1 cellular context compared by ENCODE assay signal in genomic region chr15:74906450-74907276, GRCh38.
A peak's percentile ranks its signal among the peaks of the same experiment; 100 is the strongest.
TF ChIP-seq lines count a peak whose summit lies in the region.

A gene with protein sequence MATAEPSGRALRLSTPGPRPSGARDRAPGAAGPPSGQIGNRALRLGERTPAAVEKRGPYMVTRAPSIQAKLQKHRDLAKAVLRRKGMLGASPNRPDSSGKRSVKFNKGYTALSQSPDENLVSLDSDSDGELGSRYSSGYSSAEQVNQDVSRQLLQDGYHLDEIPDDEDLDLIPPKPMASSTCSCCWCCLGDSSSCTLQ (minus strand): TSS chr15:74906851. CDS start chr15:74906800, 51 bp downstream.

TF ChIP-seq in HepG2, 621 proteins besides CTCF, POLR2A, EP300 and RAD21 (continued from another document and continues in another):
- TF ChIP-seq ATF4 (CRISPR knock-in tag; IDR thresholded peaks at IDR 0.05), result peak in 1 of 2 experiments; percentile 82; a peak in 2 of 4 replicates
- TF ChIP-seq NFATC3 (CRISPR knock-in tag; IDR thresholded peaks at IDR 0.05), result no peak
- TF ChIP-seq GTF2F1 (IDR thresholded peaks at IDR 0.05; ENCODE audit: low read length), result no peak
- TF ChIP-seq RFX5 (IDR thresholded peaks at IDR 0.05; ENCODE audit: low read depth, low read length), result no peak
- TF ChIP-seq, protein P1, sequence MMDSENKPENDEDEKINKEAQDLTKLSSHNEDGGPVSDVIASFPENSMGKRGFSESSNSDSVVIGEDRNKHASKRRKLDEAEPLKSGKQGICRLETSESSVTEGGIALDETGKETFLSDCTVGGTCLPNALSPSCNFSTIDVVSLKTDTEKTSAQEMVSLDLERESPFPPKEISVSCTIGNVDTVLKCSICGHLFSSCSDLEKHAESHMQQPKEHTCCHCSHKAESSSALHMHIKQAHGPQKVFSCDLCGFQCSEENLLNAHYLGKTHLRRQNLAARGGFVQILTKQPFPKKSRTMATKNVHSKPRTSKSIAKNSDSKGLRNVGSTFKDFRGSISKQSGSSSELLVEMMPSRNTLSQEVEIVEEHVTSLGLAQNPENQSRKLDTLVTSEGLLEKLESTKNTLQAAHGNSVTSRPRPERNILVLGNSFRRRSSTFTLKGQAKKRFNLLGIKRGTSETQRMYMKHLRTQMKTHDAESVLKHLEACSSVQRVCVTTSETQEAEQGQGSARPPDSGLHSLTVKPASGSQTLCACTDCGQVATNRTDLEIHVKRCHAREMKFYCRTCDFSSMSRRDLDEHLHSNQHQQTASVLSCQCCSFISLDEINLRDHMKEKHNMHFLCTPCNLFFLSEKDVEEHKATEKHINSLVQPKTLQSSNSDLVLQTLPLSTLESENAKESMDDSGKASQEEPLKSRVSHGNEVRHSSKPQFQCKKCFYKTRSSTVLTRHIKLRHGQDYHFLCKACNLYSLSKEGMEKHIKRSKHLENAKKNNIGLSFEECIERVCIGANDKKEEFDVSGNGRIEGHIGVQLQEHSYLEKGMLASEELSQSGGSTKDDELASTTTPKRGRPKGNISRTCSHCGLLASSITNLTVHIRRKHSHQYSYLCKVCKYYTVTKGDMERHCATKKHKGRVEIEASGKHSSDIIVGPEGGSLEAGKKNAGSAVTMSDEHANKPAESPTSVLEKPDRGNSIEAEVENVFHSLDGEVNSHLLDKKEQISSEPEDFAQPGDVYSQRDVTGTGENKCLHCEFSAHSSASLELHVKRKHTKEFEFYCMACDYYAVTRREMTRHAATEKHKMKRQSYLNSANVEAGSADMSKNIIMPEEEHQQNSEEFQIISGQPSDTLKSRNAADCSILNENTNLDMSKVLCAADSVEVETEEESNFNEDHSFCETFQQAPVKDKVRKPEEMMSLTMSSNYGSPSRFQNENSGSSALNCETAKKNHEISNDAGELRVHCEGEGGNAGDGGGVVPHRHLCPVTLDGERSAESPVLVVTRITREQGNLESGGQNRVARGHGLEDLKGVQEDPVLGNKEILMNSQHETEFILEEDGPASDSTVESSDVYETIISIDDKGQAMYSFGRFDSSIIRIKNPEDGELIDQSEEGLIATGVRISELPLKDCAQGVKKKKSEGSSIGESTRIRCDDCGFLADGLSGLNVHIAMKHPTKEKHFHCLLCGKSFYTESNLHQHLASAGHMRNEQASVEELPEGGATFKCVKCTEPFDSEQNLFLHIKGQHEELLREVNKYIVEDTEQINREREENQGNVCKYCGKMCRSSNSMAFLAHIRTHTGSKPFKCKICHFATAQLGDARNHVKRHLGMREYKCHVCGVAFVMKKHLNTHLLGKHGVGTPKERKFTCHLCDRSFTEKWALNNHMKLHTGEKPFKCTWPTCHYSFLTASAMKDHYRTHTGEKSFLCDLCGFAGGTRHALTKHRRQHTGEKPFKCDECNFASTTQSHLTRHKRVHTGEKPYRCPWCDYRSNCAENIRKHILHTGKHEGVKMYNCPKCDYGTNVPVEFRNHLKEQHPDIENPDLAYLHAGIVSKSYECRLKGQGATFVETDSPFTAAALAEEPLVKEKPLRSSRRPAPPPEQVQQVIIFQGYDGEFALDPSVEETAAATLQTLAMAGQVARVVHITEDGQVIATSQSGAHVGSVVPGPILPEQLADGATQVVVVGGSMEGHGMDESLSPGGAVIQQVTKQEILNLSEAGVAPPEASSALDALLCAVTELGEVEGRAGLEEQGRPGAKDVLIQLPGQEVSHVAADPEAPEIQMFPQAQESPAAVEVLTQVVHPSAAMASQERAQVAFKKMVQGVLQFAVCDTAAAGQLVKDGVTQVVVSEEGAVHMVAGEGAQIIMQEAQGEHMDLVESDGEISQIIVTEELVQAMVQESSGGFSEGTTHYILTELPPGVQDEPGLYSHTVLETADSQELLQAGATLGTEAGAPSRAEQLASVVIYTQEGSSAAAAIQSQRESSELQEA (CRISPR knock-in tag; IDR thresholded peaks at IDR 0.05; ENCODE audit: not compliant biosample characterization), result no peak
- TF ChIP-seq ISX (CRISPR knock-in tag; conservative IDR thresholded peaks at IDR 0.05), result no peak
- TF ChIP-seq ZBTB7B (CRISPR knock-in tag; IDR thresholded peaks at IDR 0.05), result no peak
- peak; percentile 38; the same call in 1 of the 2 replicates for TF ChIP-seq KMT2A (CRISPR knock-in tag; IDR thresholded peaks at IDR 0.05)
- peak; percentile 60; the same call in 1 of the 2 replicates for TF ChIP-seq ZNF124 (CRISPR knock-in tag; IDR thresholded peaks at IDR 0.05)
- no peak for TF ChIP-seq ZFP82 (CRISPR knock-in tag; IDR thresholded peaks at IDR 0.05; ENCODE audit: borderline replicate concordance)
- TF ChIP-seq, protein P2, sequence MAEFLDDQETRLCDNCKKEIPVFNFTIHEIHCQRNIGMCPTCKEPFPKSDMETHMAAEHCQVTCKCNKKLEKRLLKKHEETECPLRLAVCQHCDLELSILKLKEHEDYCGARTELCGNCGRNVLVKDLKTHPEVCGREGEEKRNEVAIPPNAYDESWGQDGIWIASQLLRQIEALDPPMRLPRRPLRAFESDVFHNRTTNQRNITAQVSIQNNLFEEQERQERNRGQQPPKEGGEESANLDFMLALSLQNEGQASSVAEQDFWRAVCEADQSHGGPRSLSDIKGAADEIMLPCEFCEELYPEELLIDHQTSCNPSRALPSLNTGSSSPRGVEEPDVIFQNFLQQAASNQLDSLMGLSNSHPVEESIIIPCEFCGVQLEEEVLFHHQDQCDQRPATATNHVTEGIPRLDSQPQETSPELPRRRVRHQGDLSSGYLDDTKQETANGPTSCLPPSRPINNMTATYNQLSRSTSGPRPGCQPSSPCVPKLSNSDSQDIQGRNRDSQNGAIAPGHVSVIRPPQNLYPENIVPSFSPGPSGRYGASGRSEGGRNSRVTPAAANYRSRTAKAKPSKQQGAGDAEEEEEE (CRISPR knock-in tag; IDR thresholded peaks at IDR 0.05; ENCODE audit: borderline replicate concordance), result no peak
- peak; percentile 71; the same call in 1 of the 2 replicates for TF ChIP-seq ZNF784 (CRISPR knock-in tag; IDR thresholded peaks at IDR 0.05; ENCODE audit: borderline replicate concordance)
- TF ChIP-seq CREB3 (CRISPR knock-in tag; IDR thresholded peaks at IDR 0.05), result 0 out of 2 replicates have a peak, but pooled peaks have one; percentile 18
- TF ChIP-seq SP5 (CRISPR knock-in tag; IDR thresholded peaks at IDR 0.05; ENCODE audit: borderline replicate concordance, low read depth), result 0 out of 2 replicates have a peak, but pooled peaks have one; percentile 15
- TF ChIP-seq, protein P3, sequence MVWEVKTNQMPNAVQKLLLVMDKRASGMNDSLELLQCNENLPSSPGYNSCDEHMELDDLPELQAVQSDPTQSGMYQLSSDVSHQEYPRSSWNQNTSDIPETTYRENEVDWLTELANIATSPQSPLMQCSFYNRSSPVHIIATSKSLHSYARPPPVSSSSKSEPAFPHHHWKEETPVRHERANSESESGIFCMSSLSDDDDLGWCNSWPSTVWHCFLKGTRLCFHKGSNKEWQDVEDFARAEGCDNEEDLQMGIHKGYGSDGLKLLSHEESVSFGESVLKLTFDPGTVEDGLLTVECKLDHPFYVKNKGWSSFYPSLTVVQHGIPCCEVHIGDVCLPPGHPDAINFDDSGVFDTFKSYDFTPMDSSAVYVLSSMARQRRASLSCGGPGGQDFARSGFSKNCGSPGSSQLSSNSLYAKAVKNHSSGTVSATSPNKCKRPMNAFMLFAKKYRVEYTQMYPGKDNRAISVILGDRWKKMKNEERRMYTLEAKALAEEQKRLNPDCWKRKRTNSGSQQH (CRISPR knock-in tag; IDR thresholded peaks at IDR 0.05; ENCODE audit: low read depth), result no peak; the same call in 1 of the 2 replicates
- TF ChIP-seq, protein P4, sequence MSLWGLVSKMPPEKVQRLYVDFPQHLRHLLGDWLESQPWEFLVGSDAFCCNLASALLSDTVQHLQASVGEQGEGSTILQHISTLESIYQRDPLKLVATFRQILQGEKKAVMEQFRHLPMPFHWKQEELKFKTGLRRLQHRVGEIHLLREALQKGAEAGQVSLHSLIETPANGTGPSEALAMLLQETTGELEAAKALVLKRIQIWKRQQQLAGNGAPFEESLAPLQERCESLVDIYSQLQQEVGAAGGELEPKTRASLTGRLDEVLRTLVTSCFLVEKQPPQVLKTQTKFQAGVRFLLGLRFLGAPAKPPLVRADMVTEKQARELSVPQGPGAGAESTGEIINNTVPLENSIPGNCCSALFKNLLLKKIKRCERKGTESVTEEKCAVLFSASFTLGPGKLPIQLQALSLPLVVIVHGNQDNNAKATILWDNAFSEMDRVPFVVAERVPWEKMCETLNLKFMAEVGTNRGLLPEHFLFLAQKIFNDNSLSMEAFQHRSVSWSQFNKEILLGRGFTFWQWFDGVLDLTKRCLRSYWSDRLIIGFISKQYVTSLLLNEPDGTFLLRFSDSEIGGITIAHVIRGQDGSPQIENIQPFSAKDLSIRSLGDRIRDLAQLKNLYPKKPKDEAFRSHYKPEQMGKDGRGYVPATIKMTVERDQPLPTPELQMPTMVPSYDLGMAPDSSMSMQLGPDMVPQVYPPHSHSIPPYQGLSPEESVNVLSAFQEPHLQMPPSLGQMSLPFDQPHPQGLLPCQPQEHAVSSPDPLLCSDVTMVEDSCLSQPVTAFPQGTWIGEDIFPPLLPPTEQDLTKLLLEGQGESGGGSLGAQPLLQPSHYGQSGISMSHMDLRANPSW (CRISPR knock-in tag; IDR thresholded peaks at IDR 0.05; ENCODE audit: borderline replicate concordance), result no peak
- TF ChIP-seq ZNF180 (CRISPR knock-in tag; IDR thresholded peaks at IDR 0.05; ENCODE audit: borderline replicate concordance, low read depth), result no peak
- TF ChIP-seq NBN (conservative IDR thresholded peaks at IDR 0.05), result no peak
- no peak for TF ChIP-seq CREM (IDR thresholded peaks at IDR 0.05)
- no peak for TF ChIP-seq CREM (CRISPR knock-in tag; IDR thresholded peaks at IDR 0.05)
- TF ChIP-seq AGO2 (optimal IDR thresholded peaks at IDR 0.05; ENCODE audit: low read depth, low read length), result peak; percentile 89
- no peak for TF ChIP-seq TRIM22 (IDR thresholded peaks at IDR 0.05)
- no peak for TF ChIP-seq MTA1 (CRISPR knock-in tag; IDR thresholded peaks at IDR 0.05; ENCODE audit: borderline replicate concordance)
- TF ChIP-seq ZNF703 (CRISPR knock-in tag; IDR thresholded peaks at IDR 0.05; ENCODE audit: borderline replicate concordance), result no peak
- TF ChIP-seq ZNF580 (CRISPR knock-in tag; IDR thresholded peaks at IDR 0.05; ENCODE audit: borderline replicate concordance, low read depth), result peak; percentile 59; the same call in 1 of the 2 replicates
- no peak for TF ChIP-seq ZFP62 (CRISPR knock-in tag; IDR thresholded peaks at IDR 0.05)
- TF ChIP-seq ZFP37 (CRISPR knock-in tag; IDR thresholded peaks at IDR 0.05; ENCODE audit: borderline replicate concordance), result no peak
- TF ChIP-seq GABPB1 (CRISPR knock-in tag; IDR thresholded peaks at IDR 0.05), result peak; percentile 67; the same call in 1 of the 2 replicates
- peak; percentile 23; the same call in 1 of the 2 replicates for TF ChIP-seq MEIS2 (CRISPR knock-in tag; IDR thresholded peaks at IDR 0.05)
- TF ChIP-seq FOXP4 (CRISPR knock-in tag; IDR thresholded peaks at IDR 0.05), result no peak
- 0 out of 2 replicates have a peak, but pooled peaks have one; percentile 6 for TF ChIP-seq HMG20B (CRISPR knock-in tag; conservative IDR thresholded peaks at IDR 0.05)
- TF ChIP-seq MXI1 (IDR thresholded peaks at IDR 0.05; ENCODE audit: borderline replicate concordance, low read depth, low read length), result peak; percentile 48; the same call in 1 of the 3 replicates
- peak; percentile 46; the same call in 1 of the 2 replicates for TF ChIP-seq NFKBIZ (CRISPR knock-in tag; IDR thresholded peaks at IDR 0.05)
- TF ChIP-seq, protein P5, sequence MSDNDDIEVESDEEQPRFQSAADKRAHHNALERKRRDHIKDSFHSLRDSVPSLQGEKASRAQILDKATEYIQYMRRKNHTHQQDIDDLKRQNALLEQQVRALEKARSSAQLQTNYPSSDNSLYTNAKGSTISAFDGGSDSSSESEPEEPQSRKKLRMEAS (IDR thresholded peaks at IDR 0.05), result peak; percentile 50
